In the genomic region with DNA sequence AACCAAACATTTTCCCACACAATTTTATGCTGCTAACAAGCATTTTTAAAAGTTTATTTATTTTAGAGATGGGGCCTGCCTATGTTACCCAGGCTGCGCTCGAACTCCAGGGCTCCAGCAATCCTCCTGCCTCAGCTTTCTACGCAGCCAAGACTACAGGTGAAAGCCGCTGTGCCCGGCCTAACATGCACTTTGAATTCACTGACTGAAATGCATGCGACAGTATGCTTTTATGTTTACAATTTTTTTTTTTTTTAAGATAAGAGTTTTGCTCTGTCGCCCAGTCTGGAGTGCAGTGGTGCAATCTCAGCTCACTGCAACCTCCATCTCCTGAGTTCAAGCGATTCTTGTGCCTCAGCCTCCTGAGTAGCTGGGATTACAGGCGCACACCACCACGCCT, we compare ENCODE assay signal across 25 cellular contexts.
"Had no signal": no experiment of that assay in that cellular context is flagged by ENCODE, and none has a peak within 500 bp of the region (broad histone marks: within the 10 kb centered on the region; RNA-seq: fewer than 3 reads in every experiment).

No MANE protein-coding gene starts in this region.

- ATAC-seq: effector memory CD8-positive, alpha-beta T cell; esophagus mucosa; gastrocnemius medialis; heart right ventricle; left cardiac atrium; lower lobe of right lung had no signal

- H3K4me3 ChIP-seq: coronary artery, dorsolateral prefrontal cortex, esophagus squamous epithelium, gastrocnemius medialis, heart right ventricle, left ventricle myocardium inferior, lower lobe of right lung had no signal

- H3K36me3 ChIP-seq: gastrocnemius medialis had no signal

- H3K9me3 ChIP-seq: esophagus squamous epithelium, gastrocnemius medialis, lower lobe of right lung had no signal

- DNase-seq: dermis blood vessel endothelial cell; dorsolateral prefrontal cortex; effector CD8-positive, alpha-beta T cell; effector memory CD8-positive, alpha-beta T cell; endodermal cell; erythroblast; esophagus squamous epithelium; foreskin melanocyte; gastrocnemius medialis; glutamatergic neuron; head of caudate nucleus; heart right ventricle; hippocampal formation; left cardiac atrium; left ventricle myocardium inferior; lower lobe of right lung; mesendoderm; midbrain had no signal

- H3K27ac ChIP-seq: coronary artery, dorsolateral prefrontal cortex, epithelial cell of prostate, esophagus squamous epithelium, gastrocnemius medialis, heart right ventricle, left ventricle myocardium inferior, lower lobe of right lung had no signal

- H3K27me3 ChIP-seq: dorsolateral prefrontal cortex, esophagus squamous epithelium, gastrocnemius medialis, heart right ventricle had no signal

- FAIRE-seq: colon, endometrium, islet of Langerhans, keratinocyte had no signal
